19 cellular contexts compared by ENCODE assay signal in genomic region chr3:111774622-111775021, GRCh38.
"Had no signal": no experiment of that assay in that cellular context is flagged by ENCODE, and none has a peak within 500 bp of the region (broad histone marks: within the 10 kb centered on the region; RNA-seq: fewer than 3 reads in every experiment).

No MANE protein-coding gene starts in this region.

- H3K9me3 ChIP-seq: SK-N-SH had no signal

- H3K4me2 ChIP-seq: KMS-11, SK-N-SH had no signal

- H3K4me3 Mint-ChIP-seq: IgD-negative memory B cell had no signal

- H3K4me1 Mint-ChIP-seq: IgD-negative memory B cell had no signal

- H3K9ac ChIP-seq: KMS-11, SK-N-SH had no signal

- H3K27ac ChIP-seq: HL-60, KMS-11, RWPE1 had no signal

- H3K9me2 ChIP-seq: SK-N-SH had no signal

- ATAC-seq: K562, Panc1 had no signal

- DNase-seq: MV-4-11, NCI-H1048, NCI-H1105, NCI-H1436 treated with DMSO at 0.1 percent for 48 hours, NCI-H1694, NCI-H187 treated with DMSO at 0.1 percent for 48 hours, NCI-H2029 treated with DMSO at 0.1 percent for 48 hours, NCI-H2171 treated with DMSO at 0.1 percent for 48 hours, NCI-H524, NCI-H526 treated with DMSO at 0.1 percent for 48 hours, SHP77, SK-N-SH, SW 1271 had no signal

- H3K27me3 Mint-ChIP-seq: IgD-negative memory B cell had no signal

- H3K27ac Mint-ChIP-seq: IgD-negative memory B cell had no signal

- H3K4me3 ChIP-seq: K562 had no signal
